Comparison of ENCODE assay signal across 11 cellular contexts in the genomic region with DNA sequence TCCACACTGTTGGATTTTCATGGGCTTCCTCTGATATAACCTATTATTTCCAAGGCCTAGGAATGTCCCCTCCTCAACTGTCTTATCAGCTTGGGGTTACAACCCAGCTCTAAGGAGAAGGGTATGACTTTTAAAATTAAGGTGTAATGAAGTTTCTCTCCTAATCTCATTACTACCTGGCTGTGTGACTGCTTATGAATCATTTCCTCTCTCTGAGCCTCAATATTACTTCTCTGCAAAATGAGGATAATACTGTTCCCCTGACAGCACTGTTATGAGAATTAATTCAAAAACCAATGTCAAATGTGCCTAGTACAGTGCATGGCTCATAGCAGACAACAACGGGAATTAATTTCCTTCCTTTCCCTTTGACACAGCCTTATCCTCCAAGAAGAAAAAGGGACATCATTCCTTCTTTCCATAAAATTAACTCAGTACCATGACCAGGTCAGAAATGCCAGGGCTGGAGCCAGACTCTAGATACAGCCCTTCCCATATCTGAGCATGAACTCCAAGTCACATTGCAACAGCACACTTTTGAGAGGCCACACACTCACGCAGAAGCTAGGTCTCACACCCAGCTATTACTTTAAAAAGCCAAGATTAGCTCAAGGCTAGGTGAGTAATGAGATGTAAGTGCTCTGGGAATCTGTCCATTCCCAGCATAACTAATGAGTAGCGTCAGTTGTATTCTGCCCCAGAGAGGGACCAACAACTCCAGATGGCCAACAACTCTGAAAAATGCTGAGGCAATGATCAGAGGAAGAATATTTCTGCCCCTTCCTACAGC.
DNase-seq lines count a peak whose midpoint lies in the region; ATAC-seq and TF ChIP-seq lines count a peak whose summit lies in the region.
"Had no signal": no experiment of that assay in that cellular context is flagged by ENCODE, and none has a peak within 500 bp of the region (broad histone marks: within the 10 kb centered on the region; RNA-seq: fewer than 3 reads in every experiment).

No MANE protein-coding gene starts in this region.

- no peak for TF ChIP-seq CTCF in mammary epithelial cell (conservative IDR thresholded peaks at IDR 0.05 in 1 of 2, IDR thresholded peaks at IDR 0.05 in 1 of 2; ENCODE audit: extremely low read depth in 1 of 2, insufficient read depth in 1 of 2, low read depth in 1 of 2, low read length in 2 of 2)
- no peak for TF ChIP-seq CTCF in kidney epithelial cell (IDR thresholded peaks at IDR 0.05; ENCODE audit: insufficient read depth, low read length, poor library complexity, severe bottlenecking)
- no peak for TF ChIP-seq CTCF in sigmoid colon (IDR thresholded peaks at IDR 0.05)

- dilution Hi-C loops in mammary epithelial cell (cut with HindIII; ENCODE audit: low sequenced_read_pairs): no loop called here

- H3K4me3 Mint-ChIP-seq in stimulated activated effector memory CD8-positive, alpha-beta T cell treated with anti-CD3 and anti-CD28 coated beads, Interleukin-12 subunit alpha, Interleukin-12 subunit beta, amount 100 ng/mL, for 72 hours: no peak overlapping the region
- H3K4me3 Mint-ChIP-seq: stimulated activated naive B cell treated with anti-CD40 and anti-IgM and Interleukin-4, amounts not matched to agents 10 μg/mL and 1 μg/mL and 100 μg/mL, for 72 hours; T-helper 17 cell had no signal

- TF ChIP-seq EP300 in sigmoid colon (IDR thresholded peaks at IDR 0.05): no peak

- H2AFZ ChIP-seq in mammary epithelial cell (ENCODE audit: low read depth, low read length): peak overlapping the region; percentile 0

- peak overlapping the region; percentile 30 for H3K9ac ChIP-seq in mammary epithelial cell (ENCODE audit: insufficient read depth, low read length)

- no peak for ATAC-seq in stimulated activated effector memory CD8-positive, alpha-beta T cell treated with anti-CD3 and anti-CD28 coated beads, Interleukin-12 subunit alpha, Interleukin-12 subunit beta, amount 100 ng/mL, for 72 hours
- ATAC-seq: stimulated activated naive B cell treated with anti-CD40 and anti-IgM and Interleukin-4, amounts not matched to agents 10 μg/mL and 1 μg/mL and 100 μg/mL, for 72 hours; T-helper 17 cell had no signal

- H3K4me1 ChIP-seq in mammary epithelial cell (ENCODE audit: insufficient read depth, low read length): peaks cover 22% of the 10 kb centered on the region
- H3K4me1 ChIP-seq in sigmoid colon: peaks cover 0 to 10% (median 0%) of the 10 kb centered on the region in 4 donors

- H3K9me3 ChIP-seq in mammary epithelial cell (replicated peaks; ENCODE audit: insufficient read depth, low read length) (no peaks in the 10 kb centered on the region), sigmoid colon (no peaks in the 10 kb centered on the region)

- no peaks in the 10 kb centered on the region for H3K4me1 Mint-ChIP-seq in stimulated activated effector memory CD8-positive, alpha-beta T cell treated with anti-CD3 and anti-CD28 coated beads, Interleukin-12 subunit alpha, Interleukin-12 subunit beta, amount 100 ng/mL, for 72 hours
- H3K4me1 Mint-ChIP-seq: T-helper 17 cell had no signal

- no peak overlapping the region for H3K27ac Mint-ChIP-seq in stimulated activated effector memory CD8-positive, alpha-beta T cell treated with anti-CD3 and anti-CD28 coated beads, Interleukin-12 subunit alpha, Interleukin-12 subunit beta, amount 100 ng/mL, for 72 hours
- H3K27ac Mint-ChIP-seq: activated T-helper 2 cell treated with anti-CD3 and anti-CD28 coated beads, Interferon-gamma antibody, Interleukin-2, Interleukin-4, amounts not matched to agents 10 μg/mL and 5 μg/mL and 100 μg/mL, durations not matched to agents 14 hours and 24 hours and 36 hours; stimulated activated naive B cell treated with anti-CD40 and anti-IgM and Interleukin-4, amounts not matched to agents 10 μg/mL and 1 μg/mL and 100 μg/mL, for 72 hours; T-helper 17 cell had no signal

- intact Hi-C loops in mammary epithelial cell (cut with micrococcal nuclease): loop anchor here (1.0 kb wide), 1 partner anchor 45 kb away; no protein-coding TSS in a partner anchor
- intact Hi-C loops in sigmoid colon (cut with DNase I): no loop called here

- in situ Hi-C loops in mammary epithelial cell (cut with MboI; ENCODE audit: low sequenced_read_pairs in 2 of 2): loop anchor here in 1 of 2 donors (10.0 kb wide), 1 partner anchor 52 kb away; no protein-coding TSS in a partner anchor

- no peak for TF ChIP-seq POLR2A in sigmoid colon (IDR thresholded peaks at IDR 0.05)

- H3K27me3 ChIP-seq in mammary epithelial cell (ENCODE audit: insufficient read depth, low read length) (no peaks in the 10 kb centered on the region), kidney epithelial cell (ENCODE audit: control insufficient read depth, insufficient read depth, low read length) (no peaks in the 10 kb centered on the region), sigmoid colon (no peaks in the 10 kb centered on the region)

- peaks cover under 1% of the 10 kb centered on the region for H3K79me2 ChIP-seq in mammary epithelial cell (ENCODE audit: insufficient read depth, low read length)

- H4K20me1 ChIP-seq in mammary epithelial cell (ENCODE audit: insufficient read depth, low read length): no peaks in the 10 kb centered on the region

- H3K4me3 ChIP-seq in mammary epithelial cell (replicated peaks in 1 of 3; ENCODE audit: insufficient read depth in 1 of 3, low read depth in 2 of 3, low read length in 3 of 3): no peak overlapping the region
- H3K4me3 ChIP-seq in kidney epithelial cell (ENCODE audit: low read depth, low read length): no peak overlapping the region
- no peak overlapping the region for H3K4me3 ChIP-seq in sigmoid colon

- DNase-seq in AG08395 (ENCODE audit: low spot score) (peak; percentile 92), M059J (ENCODE audit: low read depth) (peak; percentile 100), mammary epithelial cell (peak; percentile 96), kidney epithelial cell (ENCODE audit: low read depth) (peak; percentile 81), NCI-H146 (lab: John Stamatoyannopoulos, UW) (no peak), sigmoid colon (no peak), NCI-H2081 treated with DMSO at 0.1 percent for 48 hours (lab: John Stamatoyannopoulos, UW) (no peak)
- DNase-seq in stimulated activated effector memory CD8-positive, alpha-beta T cell treated with anti-CD3 and anti-CD28 coated beads, Interleukin-12 subunit alpha, Interleukin-12 subunit beta, amount 100 ng/mL, for 72 hours (ENCODE audit: low spot score in 2 of 2): no peak
- DNase-seq: stimulated activated naive B cell treated with anti-CD40 and anti-IgM and Interleukin-4, amounts not matched to agents 10 μg/mL and 1 μg/mL and 100 μg/mL, for 72 hours; T-helper 17 cell had no signal

- H3K27ac ChIP-seq in mammary epithelial cell (ENCODE audit: insufficient read depth, low read depth, low read length): peak overlapping the region; percentile 73
- H3K27ac ChIP-seq in sigmoid colon: peak overlapping the region in 1 of 4 donors; percentile 41

- BruUV-seq in mammary epithelial cell (replicated peaks; lab: Mats Ljungman, UMichigan): TSS peak; percentile 64

- WGBS in mammary epithelial cell (ENCODE audit: low coverage, missing lambda C conversion rate): 28% methylated on average over 3 of the region's 3 CpGs
- WGBS in sigmoid colon, 2 donors: 89% methylated on average over 3 of the region's 3 CpGs

- CTCF ChIA-PET in mammary epithelial cell (lab: Charles Lee; ENCODE audit: low non-redundant PET): interaction anchor here (1.2 kb wide), 1 partner anchor 35 kb away, joined by 6 read pairs; no protein-coding TSS in a partner anchor

- no peaks in the 10 kb centered on the region for H3K36me3 Mint-ChIP-seq in stimulated activated effector memory CD8-positive, alpha-beta T cell treated with anti-CD3 and anti-CD28 coated beads, Interleukin-12 subunit alpha, Interleukin-12 subunit beta, amount 100 ng/mL, for 72 hours
- H3K36me3 Mint-ChIP-seq: stimulated activated naive B cell treated with anti-CD40 and anti-IgM and Interleukin-4, amounts not matched to agents 10 μg/mL and 1 μg/mL and 100 μg/mL, for 72 hours had no signal

- H3K36me3 ChIP-seq in mammary epithelial cell (ENCODE audit: insufficient read depth, low read length) (no peaks in the 10 kb centered on the region), kidney epithelial cell (ENCODE audit: control insufficient read depth, insufficient read depth, low read length) (no peaks in the 10 kb centered on the region), sigmoid colon (no peaks in the 10 kb centered on the region)

- peak overlapping the region; percentile 46 for H3K4me2 ChIP-seq in mammary epithelial cell (ENCODE audit: insufficient read depth, low read depth, low read length)

- H3K9me3 Mint-ChIP-seq in stimulated activated effector memory CD8-positive, alpha-beta T cell treated with anti-CD3 and anti-CD28 coated beads, Interleukin-12 subunit alpha, Interleukin-12 subunit beta, amount 100 ng/mL, for 72 hours: no peaks in the 10 kb centered on the region
- H3K9me3 Mint-ChIP-seq: activated T-helper 2 cell treated with anti-CD3 and anti-CD28 coated beads, Interferon-gamma antibody, Interleukin-2, Interleukin-4, amounts not matched to agents 10 μg/mL and 5 μg/mL and 100 μg/mL, durations not matched to agents 14 hours and 24 hours and 36 hours; stimulated activated naive B cell treated with anti-CD40 and anti-IgM and Interleukin-4, amounts not matched to agents 10 μg/mL and 1 μg/mL and 100 μg/mL, for 72 hours had no signal

Comparison
In these comparisons a context has a peak if more than half of its experiments do, and no peak if none do; other contexts are left out.
1. DNase-seq: peak in AG08395 (single experiment), M059J (single experiment), mammary epithelial cell (single experiment) and kidney epithelial cell (single experiment); none in NCI-H146 (single experiment), stimulated activated effector memory CD8-positive, alpha-beta T cell treated with anti-CD3 and anti-CD28 coated beads, Interleukin-12 subunit alpha, Interleukin-12 subunit beta, amount 100 ng/mL, for 72 hours (0 of 2), sigmoid colon (single experiment) and NCI-H2081 treated with DMSO at 0.1 percent for 48 hours (single experiment).